In the genomic region with DNA sequence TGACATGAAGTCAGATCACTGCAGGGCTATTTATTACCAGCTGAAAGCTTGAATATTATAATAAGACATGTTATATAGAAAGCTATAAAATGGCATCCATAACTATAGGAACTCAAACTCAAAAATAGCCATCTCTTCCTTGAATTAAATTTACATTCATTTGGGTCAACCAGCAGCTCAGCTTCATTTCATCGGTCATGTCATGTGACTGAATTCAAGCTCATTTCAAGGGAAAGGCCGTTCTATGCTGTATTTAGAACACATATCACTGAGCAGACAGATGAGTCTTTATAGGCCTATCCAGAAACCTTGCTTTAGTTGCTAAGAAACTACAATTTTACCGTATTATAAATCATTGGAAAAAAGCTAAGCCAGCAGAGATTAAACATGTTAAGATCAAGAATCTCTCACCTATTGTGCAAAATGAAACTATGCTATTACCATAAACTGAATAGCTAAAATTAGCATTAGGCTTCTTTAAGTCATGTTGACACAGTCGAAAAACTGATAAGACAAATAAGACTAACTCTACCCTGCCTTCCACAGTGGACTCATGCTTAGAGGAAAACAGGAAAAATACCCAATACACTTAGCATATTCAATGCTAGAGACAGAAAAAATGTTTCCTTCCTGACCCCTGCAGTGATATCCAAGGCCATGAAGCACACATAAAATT, we compare ENCODE assay signal across 10 cellular contexts. TPM values are rescaled to one million over a fixed set of nuclear protein-coding genes. Genes with fewer than 3 reads are reported as not detected.
DNase-seq lines count a peak whose midpoint lies in the region; ATAC-seq, FAIRE-seq and TF ChIP-seq lines count a peak whose summit lies in the region.
"Had no signal": no experiment of that assay in that cellular context is flagged by ENCODE, and none has a peak within 500 bp of the region (broad histone marks: within the 10 kb centered on the region; RNA-seq: fewer than 3 reads in every experiment).

No MANE protein-coding gene starts in this region.

- H3K4me3 ChIP-seq in adrenal gland, result peak overlapping the region in 1 of 4 donors; percentile 79
- peak overlapping the region; percentile 85 to 88 for H3K4me3 ChIP-seq in kidney (ENCODE audit: low read length in 2 of 2)
- peak overlapping the region; percentile 87 for H3K4me3 ChIP-seq in thoracic aorta

- no peaks in the 10 kb centered on the region for H3K27me3 ChIP-seq in adrenal gland
- no peaks in the 10 kb centered on the region for H3K27me3 ChIP-seq in thoracic aorta (replicated peaks; ENCODE audit: insufficient read depth)

- H3K4me3 Mint-ChIP-seq in activated CD8-positive, alpha-beta memory T cell treated with anti-CD3 and anti-CD28 coated beads, Interleukin-2, amount 10 ng/mL, durations not matched to agents 7 days and 5 days, result peak overlapping the region; percentile 74

- no peak for DNase-seq in activated CD8-positive, alpha-beta memory T cell treated with anti-CD3 and anti-CD28 coated beads, Interleukin-2, amount 10 ng/mL, durations not matched to agents 7 days and 5 days
- DNase-seq in activated CD8-positive, alpha-beta memory T cell treated with anti-CD3 and anti-CD28 coated beads, Interleukin-2, amount 50 U/mL, for 4 hours, result no peak
- DNase-seq in adrenal gland, result no peak
- DNase-seq in kidney, result no peak
- DNase-seq in thoracic aorta (ENCODE audit: low spot score), result no peak
- no peak for DNase-seq in Kasumi-1 (lab: John Stamatoyannopoulos, UW)
- no peak for DNase-seq in GOT3 (lab: John Stamatoyannopoulos, UW)
- no peak for DNase-seq in COLO829 (ENCODE audit: low spot score)
- DNase-seq: DMS79 treated with DMSO at 0.1 percent for 48 hours; stimulated activated CD4-positive, alpha-beta T cell treated with anti-CD3 and anti-CD28 coated beads, Interleukin-4, amount 100 ng/mL, for 1 hour had no signal

- no peak for FAIRE-seq in kidney (lab: Jason Lieb, UNC)

- H3K9ac ChIP-seq in kidney (ENCODE audit: low read length in 2 of 2), result peak overlapping the region; percentile 10 to 28

- peaks cover 5% of the 10 kb centered on the region for H3K36me3 Mint-ChIP-seq in activated CD8-positive, alpha-beta memory T cell treated with anti-CD3 and anti-CD28 coated beads, Interleukin-2, amount 10 ng/mL, durations not matched to agents 7 days and 5 days

- H3K36me3 ChIP-seq in adrenal gland (replicated peaks in 1 of 2), result no peaks in the 10 kb centered on the region
- no peaks in the 10 kb centered on the region for H3K36me3 ChIP-seq in kidney (ENCODE audit: control insufficient read depth in 1 of 2, insufficient read depth in 2 of 2, low read length in 2 of 2)
- H3K36me3 ChIP-seq in thoracic aorta, result no peaks in the 10 kb centered on the region

- peak overlapping the region in 4 of 5 donors; percentile 32 to 92 (median 91) for H3K27ac ChIP-seq in adrenal gland
- H3K27ac ChIP-seq in kidney (ENCODE audit: low read depth in 2 of 2, low read length in 2 of 2), result peak overlapping the region in 1 of 2 donors; percentile 73
- H3K27ac ChIP-seq in thoracic aorta, result peak overlapping the region; percentile 32 to 91

- intact Hi-C loops in adrenal gland (cut with DNase I), result loop anchor here in 1 of 2 donors (5.0 to 10.0 kb wide), 2 partner anchors 69 to 74 kb away; no protein-coding TSS in a partner anchor
- intact Hi-C loops in kidney (cut with DNase I), result loop anchor here (10.0 kb wide), 1 partner anchor 66 kb away; no protein-coding TSS in a partner anchor

- no peak for ATAC-seq in activated CD8-positive, alpha-beta memory T cell treated with anti-CD3 and anti-CD28 coated beads, Interleukin-2, amount 10 ng/mL, durations not matched to agents 7 days and 5 days
- no peak for ATAC-seq in thoracic aorta (ENCODE audit: insufficient number of reproducible peaks, low FRiP score, low read depth)

- CTCF ChIA-PET in activated CD8-positive, alpha-beta memory T cell treated with anti-CD3 and anti-CD28 coated beads, Interleukin-2, amount 10 ng/mL, durations not matched to agents 7 days and 5 days (lab: Charles Lee), result interaction anchor here (0.9 to 9.9 kb wide), 10 partner anchors 8 to 80 kb away, joined by 3 to 233 read pairs (median 4); no protein-coding TSS in a partner anchor

- WGBS in adrenal gland, 4 donors, result 8 to 14% (median 9%) methylated on average over 4 of the region's 4 CpGs

- H3K27ac Mint-ChIP-seq in activated CD8-positive, alpha-beta memory T cell treated with anti-CD3 and anti-CD28 coated beads, Interleukin-2, amount 10 ng/mL, durations not matched to agents 7 days and 5 days, result no peak overlapping the region

- no peak for TF ChIP-seq POLR2A in adrenal gland (IDR thresholded peaks at IDR 0.05)

- peaks cover 51% of the 10 kb centered on the region for H3K4me1 Mint-ChIP-seq in activated CD8-positive, alpha-beta memory T cell treated with anti-CD3 and anti-CD28 coated beads, Interleukin-2, amount 10 ng/mL, durations not matched to agents 7 days and 5 days

- H3K27me3 Mint-ChIP-seq in activated CD8-positive, alpha-beta memory T cell treated with anti-CD3 and anti-CD28 coated beads, Interleukin-2, amount 10 ng/mL, durations not matched to agents 7 days and 5 days, result peaks cover 11% of the 10 kb centered on the region

- TF ChIP-seq CTCF in adrenal gland (IDR thresholded peaks at IDR 0.05) (no peak), kidney (IDR thresholded peaks at IDR 0.05; ENCODE audit: borderline replicate concordance, extremely low read depth, insufficient read depth) (no peak), thoracic aorta (IDR thresholded peaks at IDR 0.05) (no peak)

- H3K4me1 ChIP-seq in adrenal gland (replicated peaks in 1 of 2) (peaks cover 37 to 62% of the 10 kb centered on the region in 2 donors), kidney (ENCODE audit: control insufficient read depth in 1 of 2, insufficient read depth in 1 of 2, low read depth in 1 of 2, low read length in 2 of 2) (peaks cover 19% of the 10 kb centered on the region in 2 donors), thoracic aorta (ENCODE audit: control insufficient read depth in 1 of 2, low read depth in 2 of 2) (peaks cover 38 to 58% of the 10 kb centered on the region in 2 donors)

- no peaks in the 10 kb centered on the region for H3K9me3 Mint-ChIP-seq in activated CD8-positive, alpha-beta memory T cell treated with anti-CD3 and anti-CD28 coated beads, Interleukin-2, amount 10 ng/mL, durations not matched to agents 7 days and 5 days (ENCODE audit: low read depth)

- H3K9me3 ChIP-seq in adrenal gland (replicated peaks in 1 of 3), result no peaks in the 10 kb centered on the region
- H3K9me3 ChIP-seq in kidney (ENCODE audit: control insufficient read depth in 1 of 2, low read length in 2 of 2), result no peaks in the 10 kb centered on the region
- no peaks in the 10 kb centered on the region for H3K9me3 ChIP-seq in thoracic aorta

RNA-seq across cellular contexts. Expression of a gene that starts 2.3 kb away (rescaled TPM):
- 10 to 100 TPM; 45.5 to 54.0 TPM for total RNA-seq in activated CD8-positive, alpha-beta memory T cell treated with anti-CD3 and anti-CD28 coated beads, Interleukin-2, amount 10 ng/mL, durations not matched to agents 7 days and 5 days
- total RNA-seq in adrenal gland (100 to 1,000 TPM; 100 to 197 (median 127) TPM), kidney (130 TPM), thoracic aorta (100 to 1,000 TPM; 247 to 250 TPM)
- polyA plus RNA-seq in adrenal gland (100 to 1,000 TPM in 1 of 3 donors, 10 to 100 TPM in 2; 26.5 to 169 (median 28.7) TPM), kidney (ENCODE audit: insufficient read depth, low read depth, low replicate concordance) (100 TPM)

RNA-seq across cellular contexts. Expression of a gene that starts 53.2 kb away (rescaled TPM):
- 1 to 10 TPM in 1 of 2 experiments, not detected in 1; 3.7 TPM for total RNA-seq in activated CD8-positive, alpha-beta memory T cell treated with anti-CD3 and anti-CD28 coated beads, Interleukin-2, amount 10 ng/mL, durations not matched to agents 7 days and 5 days
- total RNA-seq in adrenal gland (100 to 1,000 TPM in 4 of 8 donors, 10 to 100 TPM in 4; 68.4 to 147 (median 98.2) TPM), kidney (31.5 TPM), thoracic aorta (10 to 100 TPM; 47.4 to 67.6 TPM)
- polyA plus RNA-seq in adrenal gland (10 to 100 TPM; 53.4 to 100.0 (median 78.7) TPM), kidney (ENCODE audit: insufficient read depth, low read depth, low replicate concordance) (25.0 TPM)
